In the genomic region with DNA sequence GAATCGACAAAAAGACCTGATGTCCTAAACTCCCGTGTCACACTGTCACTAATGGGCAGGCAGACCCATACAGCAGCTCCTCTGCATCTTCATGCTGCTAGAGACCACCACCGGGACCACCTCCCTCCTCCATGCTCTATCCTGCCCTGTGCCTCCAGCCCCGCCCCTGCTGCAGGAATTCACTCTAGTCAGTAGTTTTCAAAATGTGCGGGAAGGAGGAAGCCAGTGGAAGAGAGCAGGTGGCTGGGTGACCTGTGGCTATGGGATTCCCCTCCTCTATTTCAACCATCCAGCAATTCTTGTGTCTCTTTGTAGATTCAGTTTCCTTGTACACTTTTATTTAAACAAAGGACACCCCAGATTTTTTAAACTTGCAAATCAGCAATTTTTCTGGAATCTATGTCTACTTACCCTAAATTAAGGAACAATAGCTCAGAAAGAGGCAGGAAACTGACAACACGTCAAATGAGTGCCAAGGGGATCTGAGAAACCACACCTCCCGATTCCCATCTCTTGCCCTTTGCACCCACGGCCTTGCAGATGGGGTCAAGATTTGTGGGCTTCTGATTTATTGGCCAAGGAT, we compare ENCODE assay signal across 17 cellular contexts. TPM values are rescaled to one million over a fixed set of nuclear protein-coding genes. Genes with fewer than 3 reads are reported as not detected.
A peak's percentile ranks its signal among the peaks of the same experiment; 100 is the strongest.
DNase-seq lines count a peak whose midpoint lies in the region; ATAC-seq and TF ChIP-seq lines count a peak whose summit lies in the region.
"Had no signal": no experiment of that assay in that cellular context is flagged by ENCODE, and none has a peak within 500 bp of the region (broad histone marks: within the 10 kb centered on the region; RNA-seq: fewer than 3 reads in every experiment).

No MANE protein-coding gene starts in this region.

- H3K36me3 ChIP-seq in mesendoderm (ENCODE audit: control insufficient read depth, insufficient read depth, low read length), result no peaks in the 10 kb centered on the region
- H3K36me3 ChIP-seq in thyroid gland, result no peaks in the 10 kb centered on the region
- H3K36me3 ChIP-seq: adrenal gland, MG63 had no signal

- peak overlapping the region; percentile 23; the same call in 1 of the 2 replicates for H3K27ac ChIP-seq in VCaP
- no peak overlapping the region for H3K27ac ChIP-seq in mesendoderm (ENCODE audit: low read depth, low read length)
- H3K27ac ChIP-seq in thyroid gland, result peak overlapping the region; percentile 30 to 68 (median 42)

- POLR2A ChIA-PET in GM10248 (lab: Yijun Ruan, JAX), result no interaction called here

- H3K4me1 Mint-ChIP-seq in activated naive CD4-positive, alpha-beta T cell treated with anti-CD3 and anti-CD28 coated beads for 36 hours (ENCODE audit: low read depth), result peaks cover 16% of the 10 kb centered on the region

- DNase-seq in Right ventricle myocardium superior, result no peak
- DNase-seq in cardiac septum (ENCODE audit: low spot score), result no peak
- no peak for DNase-seq in mesendoderm
- DNase-seq in thyroid gland, result no peak
- DNase-seq in GM10248 (ENCODE audit: extremely low spot score), result no peak
- DNase-seq in activated naive CD4-positive, alpha-beta T cell treated with anti-CD3 and anti-CD28 coated beads for 36 hours, result no peak
- DNase-seq: ACHN; activated CD4-positive, alpha-beta T cell treated with anti-CD3 and anti-CD28 coated beads, Interleukin-2, amount 10 ng/mL, durations not matched to agents 24 days and 14 days; Caco-2; kidney; MG63; NCI-H748 treated with DMSO at 0.1 percent for 48 hours had no signal

- intact Hi-C loops in Right ventricle myocardium superior (cut with DNase I), result no loop called here
- intact Hi-C loops in cardiac septum (cut with DNase I), result loop anchor here (5.0 kb wide), 1 partner anchor 81 kb away; no protein-coding TSS in a partner anchor
- intact Hi-C loops in thyroid gland (cut with DNase I), result no loop called here
- intact Hi-C loops in activated naive CD4-positive, alpha-beta T cell treated with anti-CD3 and anti-CD28 coated beads for 36 hours (cut with micrococcal nuclease), result no loop called here

- CTCF ChIA-PET in GM10248 (lab: Yijun Ruan, JAX), result interaction anchor here (1.5 to 2.1 kb wide), 3 partner anchors 20 to 62 kb away, joined by 3 to 12 read pairs (median 6); a partner anchor contains a TSS
- CTCF ChIA-PET in activated naive CD4-positive, alpha-beta T cell treated with anti-CD3 and anti-CD28 coated beads for 36 hours (lab: Charles Lee), result no interaction called here

- no peaks in the 10 kb centered on the region for H3K79me2 ChIP-seq in mesendoderm (ENCODE audit: control insufficient read depth, insufficient read depth, low read length)

- no peak overlapping the region for H3K56ac ChIP-seq in mesendoderm (ENCODE audit: low read length)

- peaks cover 10% of the 10 kb centered on the region for H3K4me1 ChIP-seq in mesendoderm (ENCODE audit: control insufficient read depth, low read depth, low read length)
- peaks cover 22 to 50% of the 10 kb centered on the region in 2 donors for H3K4me1 ChIP-seq in thyroid gland

- TF ChIP-seq CTCF in VCaP (conservative IDR thresholded peaks at IDR 0.05), result no peak
- TF ChIP-seq CTCF in thyroid gland (IDR thresholded peaks at IDR 0.05), result no peak
- TF ChIP-seq CTCF in GM10248 (IDR thresholded peaks at IDR 0.05; ENCODE audit: control extremely low read depth, extremely low read depth, low read depth, missing control alignments), result no peak

- WGBS in mesendoderm (ENCODE audit: extremely low coverage, insufficient coverage, low lambda C conversion rate), result no CpG with 5 or more reads among the region's 8 CpGs
- 75 to 78% methylated on average over 8 of the region's 8 CpGs for WGBS in thyroid gland, 2 donors

- no peak overlapping the region for H4K8ac ChIP-seq in mesendoderm (ENCODE audit: low read depth, low read length)

- no peak overlapping the region for H2BK15ac ChIP-seq in mesendoderm (replicated peaks; ENCODE audit: low read depth)

- no peak overlapping the region for H3K23ac ChIP-seq in mesendoderm (ENCODE audit: low read length)

- H3K9ac ChIP-seq in mesendoderm (ENCODE audit: low read length), result no peak overlapping the region

- H3K79me1 ChIP-seq in mesendoderm (ENCODE audit: low read length), result no peaks in the 10 kb centered on the region

- H3K9me3 ChIP-seq in thyroid gland, result no peaks in the 10 kb centered on the region
- H3K9me3 ChIP-seq: adrenal gland, Caco-2, MG63 had no signal

- peak overlapping the region; percentile 18 for H3K4ac ChIP-seq in mesendoderm (ENCODE audit: low read depth, low read length)

- no peaks in the 10 kb centered on the region for H3K27me3 Mint-ChIP-seq in activated naive CD4-positive, alpha-beta T cell treated with anti-CD3 and anti-CD28 coated beads for 36 hours (ENCODE audit: low read depth)
- H3K27me3 Mint-ChIP-seq: activated CD4-positive, alpha-beta T cell treated with anti-CD3 and anti-CD28 coated beads, Interleukin-2, amount 10 ng/mL, durations not matched to agents 24 days and 14 days had no signal

- no peak for TF ChIP-seq POLR2A in thyroid gland (IDR thresholded peaks at IDR 0.05)

- no peak overlapping the region for H3K27ac Mint-ChIP-seq in activated naive CD4-positive, alpha-beta T cell treated with anti-CD3 and anti-CD28 coated beads for 36 hours
- H3K27ac Mint-ChIP-seq: activated CD4-positive, alpha-beta T cell treated with anti-CD3 and anti-CD28 coated beads, Interleukin-2, amount 10 ng/mL, durations not matched to agents 24 days and 14 days; progenitor cell of endocrine pancreas had no signal

- H3K36me3 Mint-ChIP-seq in activated naive CD4-positive, alpha-beta T cell treated with anti-CD3 and anti-CD28 coated beads for 36 hours (ENCODE audit: low read depth), result no peaks in the 10 kb centered on the region

- no peak overlapping the region for H3K4me2 ChIP-seq in mesendoderm (ENCODE audit: low read length)

- no peak overlapping the region for H2BK120ac ChIP-seq in mesendoderm (ENCODE audit: low read depth, low read length)

- H2AK5ac ChIP-seq in mesendoderm (ENCODE audit: low read length), result peak overlapping the region; percentile 64

- no peak overlapping the region for H2BK5ac ChIP-seq in mesendoderm (ENCODE audit: low read length)

- no peak overlapping the region for H4K5ac ChIP-seq in mesendoderm (ENCODE audit: low read length)

- H3K27me3 ChIP-seq in mesendoderm (ENCODE audit: insufficient read depth, low read length, poor library complexity) (no peaks in the 10 kb centered on the region), thyroid gland (no peaks in the 10 kb centered on the region)
- H3K27me3 ChIP-seq: adrenal gland, MG63 had no signal

- no peak overlapping the region for H3K4me3 Mint-ChIP-seq in activated naive CD4-positive, alpha-beta T cell treated with anti-CD3 and anti-CD28 coated beads for 36 hours

- H3K9me3 Mint-ChIP-seq in activated naive CD4-positive, alpha-beta T cell treated with anti-CD3 and anti-CD28 coated beads for 36 hours, result no peaks in the 10 kb centered on the region

- peak; percentile 25 for ATAC-seq in Right ventricle myocardium superior (ENCODE audit: poor library complexity)
- no peak for ATAC-seq in GM19395 (IDR thresholded peaks at IDR 0.05; ENCODE audit: unreplicated experiment)

- no peak overlapping the region for H3K18ac ChIP-seq in mesendoderm (ENCODE audit: low read length)

- no peak overlapping the region for H3K4me3 ChIP-seq in mesendoderm (ENCODE audit: low read length)
- no peak overlapping the region for H3K4me3 ChIP-seq in thyroid gland (replicated peaks in 1 of 3)
- H3K4me3 ChIP-seq: adrenal gland, MG63 had no signal

RNA-seq across cellular contexts. Expression of a gene that starts 20.4 kb away (rescaled TPM):
- total RNA-seq in Right ventricle myocardium superior, result 4.1 TPM
- 1.9 TPM for total RNA-seq in cardiac septum
- polyA plus RNA-seq in mesendoderm (2013, experiment 1 of 2), result 0.20 TPM
- not detected for polyA plus RNA-seq in mesendoderm (2013, experiment 2 of 2)
- total RNA-seq in thyroid gland, result 1 to 10 TPM in 1 of 4 donors, not detected in 3; 1.6 TPM
- 1 to 10 TPM; 1.2 to 1.5 TPM for total RNA-seq in activated naive CD4-positive, alpha-beta T cell treated with anti-CD3 and anti-CD28 coated beads for 36 hours
- total RNA-seq: Caco-2, HT-29 had no signal
